In the genomic region with DNA sequence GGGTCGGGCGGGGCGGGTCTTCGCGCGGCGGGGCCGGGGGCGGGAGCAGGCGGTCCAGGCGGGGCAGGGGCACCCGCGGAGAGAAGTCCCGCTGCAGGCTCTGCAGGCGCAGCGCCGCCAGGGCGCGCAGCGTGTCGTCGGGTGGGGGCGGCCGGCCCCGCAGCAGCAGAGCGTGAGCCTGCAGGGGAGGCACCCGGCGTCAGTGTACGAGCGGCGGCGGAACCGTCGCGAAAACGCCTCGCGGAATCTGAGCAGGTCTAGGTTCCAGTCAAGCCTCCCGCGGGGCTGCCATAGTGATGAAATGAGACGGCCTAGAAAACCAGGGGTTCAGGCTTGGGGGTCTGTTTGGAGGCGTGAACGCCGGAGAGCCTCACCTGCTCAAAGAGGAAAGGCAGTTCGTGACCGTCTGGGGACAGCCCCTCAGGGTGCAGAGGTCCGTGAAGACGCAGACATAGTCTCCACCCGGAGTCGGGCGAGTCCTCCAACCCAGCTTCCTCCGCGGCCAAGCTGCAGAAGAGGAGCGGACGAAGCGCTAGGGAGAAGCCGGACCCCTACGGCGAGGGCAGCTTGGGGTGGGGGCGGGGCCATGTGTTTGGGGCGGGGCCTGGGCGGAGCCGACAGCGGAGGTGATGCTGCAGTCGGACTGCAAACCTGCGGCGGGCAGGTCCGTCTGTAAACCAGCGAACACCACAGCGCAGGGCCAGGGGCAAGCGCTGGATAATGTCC, we compare ENCODE assay signal across 9 cellular contexts.
DNase-seq lines count a peak whose midpoint lies in the region; ATAC-seq and TF ChIP-seq lines count a peak whose summit lies in the region.
"Had no signal": no experiment of that assay in that cellular context is flagged by ENCODE, and none has a peak within 500 bp of the region (broad histone marks: within the 10 kb centered on the region; RNA-seq: fewer than 3 reads in every experiment).

No MANE protein-coding gene starts in this region.

- H3K9me3 ChIP-seq in HEK293 (ENCODE audit: control insufficient read depth, insufficient read depth, low read depth, low read length) = no peaks in the 10 kb centered on the region

- CTCF ChIA-PET in HEK293 (lab: Yijun Ruan, JAX) = no interaction called here

- H3K36me3 ChIP-seq in HEK293 (ENCODE audit: control insufficient read depth in 2 of 2, insufficient read depth in 1 of 2, low read length in 2 of 2) = peaks cover 15 to 79% of the 10 kb centered on the region in 2 experiments; a peak in 2 of 3 replicates

- peak; percentile 54 to 64 for DNase-seq in activated T-cell treated with anti-CD3 and anti-CD28 coated beads, Interleukin-2, amount 50 U/mL, for 48 hours
- DNase-seq in stimulated activated naive CD4-positive, alpha-beta T cell treated with Interleukin-2 at 50 U/mL for 16 hours (lab: John Stamatoyannopoulos, UW) = peak; percentile 38
- no peak for DNase-seq in GOT3 (lab: John Stamatoyannopoulos, UW)
- DNase-seq: effector CD4-positive, alpha-beta T cell had no signal

- ATAC-seq in GM18870 (IDR thresholded peaks at IDR 0.05; ENCODE audit: unreplicated experiment) (no peak), HG03025 (IDR thresholded peaks at IDR 0.05; ENCODE audit: low FRiP score, unreplicated experiment) (no peak), HG03139 (IDR thresholded peaks at IDR 0.05; ENCODE audit: unreplicated experiment) (no peak)

- POLR2A ChIA-PET in HEK293 (lab: Yijun Ruan, JAX) = interaction anchor here (0.9 kb wide), 1 partner anchor 52 kb away, joined by 4 read pairs; no protein-coding TSS in a partner anchor

- no peak for TF ChIP-seq CTCF in HEK293 (tag by site-specific recombination; IDR thresholded peaks at IDR 0.05)

- no peak overlapping the region for H3K27ac ChIP-seq in HEK293 (ENCODE audit: extremely low read depth, low read depth, low read length)

- H3K4me1 ChIP-seq in HEK293 (ENCODE audit: control insufficient read depth, insufficient read depth, low read length) = 0 out of 2 replicates have a peak, but pooled peaks cover 2% of the 10 kb centered on the region

- no peak overlapping the region for H3K4me3 ChIP-seq in HEK293 (ENCODE audit: low read depth, low read length)
- H3K4me3 ChIP-seq in iPS-11a (ENCODE audit: low read depth, low read length) = peak overlapping the region; percentile 43

TF ChIP-seq in HEK293, 187 proteins besides CTCF, POLR2A, EP300 and RAD21:
- no peak for TF ChIP-seq ZNF747 (tag by site-specific recombination; IDR thresholded peaks at IDR 0.05)
- TF ChIP-seq KLF8 (tag by site-specific recombination; IDR thresholded peaks at IDR 0.05) = peak; percentile 84
